1 cellular context compared by ENCODE assay signal in genomic region chr1:42815938-42816599, GRCh38.
TF ChIP-seq lines count a peak whose summit lies in the region.

No MANE protein-coding gene starts in this region.

TF ChIP-seq in K562, 482 proteins besides CTCF, POLR2A, EP300 and RAD21 (continues in another document):
- TF ChIP-seq ZNF407 (IDR thresholded peaks at IDR 0.05; ENCODE audit: low read depth) (no peak), ZNF184 (CRISPR knock-in tag; IDR thresholded peaks at IDR 0.05) (no peak), TFAP4 (CRISPR knock-in tag; IDR thresholded peaks at IDR 0.05; ENCODE audit: borderline replicate concordance) (no peak), ZNF586 (CRISPR knock-in tag; conservative IDR thresholded peaks at IDR 0.05) (no peak), BRF2 (IDR thresholded peaks at IDR 0.05; ENCODE audit: borderline replicate concordance, insufficient read depth, insufficient read length) (no peak), MGA (IDR thresholded peaks at IDR 0.05) (no peak), RB1 (IDR thresholded peaks at IDR 0.05; ENCODE audit: low read depth) (no peak), ZNF197 (CRISPR knock-in tag; IDR thresholded peaks at IDR 0.05; ENCODE audit: low read depth) (no peak), NKRF (IDR thresholded peaks at IDR 0.05; ENCODE audit: borderline replicate concordance) (0 out of 2 replicates have a peak, but pooled peaks have one; percentile 13), JUNB (CRISPR knock-in tag; conservative IDR thresholded peaks at IDR 0.05) (no peak), PTRF (tag; IDR thresholded peaks at IDR 0.05) (no peak), ATF3 (IDR thresholded peaks at IDR 0.05) (no peak), ATF3 (CRISPR knock-in tag; conservative IDR thresholded peaks at IDR 0.05) (0 out of 2 replicates have a peak, but pooled peaks have one; percentile 46), ZNF77 (CRISPR knock-in tag; IDR thresholded peaks at IDR 0.05) (no peak), KDM1A (IDR thresholded peaks at IDR 0.05) (peak in 1 of 2 experiments; percentile 31; a peak in 1 of 4 replicates), PCBP2 (IDR thresholded peaks at IDR 0.05; ENCODE audit: low read depth, low read length, poor library complexity, severe bottlenecking) (no peak), HLTF (IDR thresholded peaks at IDR 0.05) (no peak), SPI1 (IDR thresholded peaks at IDR 0.05; ENCODE audit: borderline replicate concordance, low read depth, low read length) (peak; percentile 27; the same call in 1 of the 2 replicates), CHD4 (IDR thresholded peaks at IDR 0.05; ENCODE audit: insufficient read depth, insufficient replicate concordance, low read depth, low read length, poor library complexity, severe bottlenecking) (no peak), POLR2H (tag; IDR thresholded peaks at IDR 0.05; ENCODE audit: low read depth) (no peak)
